In genomic region chr17:39729280-39729851, GRCh38 we compare ENCODE assay signal across 10 cellular contexts. TPM values are rescaled to one million over a fixed set of nuclear protein-coding genes. Genes with fewer than 3 reads are reported as not detected.
DNase-seq lines count a peak whose midpoint lies in the region; ATAC-seq and TF ChIP-seq lines count a peak whose summit lies in the region.
"Had no signal": no experiment of that assay in that cellular context is flagged by ENCODE, and none has a peak within 500 bp of the region (broad histone marks: within the 10 kb centered on the region; RNA-seq: fewer than 3 reads in every experiment).

No MANE protein-coding gene starts in this region.

- peaks cover 11% of the 10 kb centered on the region for H3K36me3 Mint-ChIP-seq in activated T-cell treated with anti-CD3 and anti-CD28 coated beads, Interleukin-2, amount 50 U/mL, for 4 hours (ENCODE audit: insufficient read depth)
- peaks cover 5% of the 10 kb centered on the region for H3K36me3 Mint-ChIP-seq in activated naive CD8-positive, alpha-beta T cell treated with anti-CD3 and anti-CD28 coated beads, Interleukin-2, amount 50 U/mL, for 24 hours (ENCODE audit: low read depth)

- peaks cover 18% of the 10 kb centered on the region for H3K4me1 Mint-ChIP-seq in activated T-cell treated with anti-CD3 and anti-CD28 coated beads, Interleukin-2, amount 50 U/mL, for 4 hours (ENCODE audit: low read depth)
- peaks cover 13% of the 10 kb centered on the region for H3K4me1 Mint-ChIP-seq in activated naive CD8-positive, alpha-beta T cell treated with anti-CD3 and anti-CD28 coated beads, Interleukin-2, amount 50 U/mL, for 24 hours

- peaks cover 5 to 35% (median 8%) of the 10 kb centered on the region in 4 donors for H3K36me3 ChIP-seq in liver (ENCODE audit: control insufficient read depth in 4 of 4, insufficient read depth in 3 of 4, low read depth in 1 of 4, low read length in 3 of 4)
- peaks cover 23 to 49% (median 41%) of the 10 kb centered on the region in 3 donors for H3K36me3 ChIP-seq in tibial artery

- H3K4me3 Mint-ChIP-seq in activated T-cell treated with anti-CD3 and anti-CD28 coated beads, Interleukin-2, amount 50 U/mL, for 4 hours = peak overlapping the region; percentile 90
- peak overlapping the region; percentile 91 for H3K4me3 Mint-ChIP-seq in activated naive CD8-positive, alpha-beta T cell treated with anti-CD3 and anti-CD28 coated beads, Interleukin-2, amount 50 U/mL, for 24 hours

- H3K9me3 ChIP-seq in liver (ENCODE audit: control insufficient read depth in 4 of 4, low read length in 3 of 4) (no peaks in the 10 kb centered on the region), tibial artery (no peaks in the 10 kb centered on the region)

- intact Hi-C loops in tibial artery (cut with DNase I; ENCODE audit: low total_unique reads) = no loop called here

- H3K9me3 Mint-ChIP-seq in activated T-cell treated with anti-CD3 and anti-CD28 coated beads, Interleukin-2, amount 50 U/mL, for 4 hours = no peaks in the 10 kb centered on the region
- H3K9me3 Mint-ChIP-seq in activated naive CD8-positive, alpha-beta T cell treated with anti-CD3 and anti-CD28 coated beads, Interleukin-2, amount 50 U/mL, for 24 hours = no peaks in the 10 kb centered on the region

- no peaks in the 10 kb centered on the region for H3K27me3 Mint-ChIP-seq in activated T-cell treated with anti-CD3 and anti-CD28 coated beads, Interleukin-2, amount 50 U/mL, for 4 hours (ENCODE audit: low read depth)
- H3K27me3 Mint-ChIP-seq in activated naive CD8-positive, alpha-beta T cell treated with anti-CD3 and anti-CD28 coated beads, Interleukin-2, amount 50 U/mL, for 24 hours = no peaks in the 10 kb centered on the region

- TF ChIP-seq RAD21 in liver (IDR thresholded peaks at IDR 0.05) = no peak

- no peak overlapping the region for H3K9ac ChIP-seq in liver (ENCODE audit: low read depth in 1 of 2, low read length in 2 of 2)

- peak overlapping the region; percentile 87 for H3K27ac Mint-ChIP-seq in activated naive CD8-positive, alpha-beta T cell treated with anti-CD3 and anti-CD28 coated beads, Interleukin-2, amount 50 U/mL, for 24 hours

- H3K27me3 ChIP-seq in liver (ENCODE audit: control insufficient read depth in 4 of 4, insufficient read depth in 4 of 4, low read length in 3 of 4) = no peaks in the 10 kb centered on the region
- H3K27me3 ChIP-seq in tibial artery = no peaks in the 10 kb centered on the region

- TF ChIP-seq CTCF in liver (IDR thresholded peaks at IDR 0.05; ENCODE audit: low read depth, low read length, missing input control) (no peak), tibial artery (IDR thresholded peaks at IDR 0.05) (no peak), omental fat pad (IDR thresholded peaks at IDR 0.05) (no peak)

- peak overlapping the region in 2 of 3 donors; percentile 80 to 95 for H3K4me3 ChIP-seq in liver (ENCODE audit: low read depth in 1 of 3, low read length in 3 of 3)
- H3K4me3 ChIP-seq in tibial artery = peak overlapping the region; percentile 73 to 82

- no peak for DNase-seq in activated T-cell treated with anti-CD3 and anti-CD28 coated beads, Interleukin-2, amount 50 U/mL, for 4 hours
- no peak for DNase-seq in activated T-cell treated with anti-CD3 and anti-CD28 coated beads, Interleukin-2, amount 50 U/mL, for 1 hour
- DNase-seq in activated naive CD8-positive, alpha-beta T cell treated with anti-CD3 and anti-CD28 coated beads, Interleukin-2, amount 50 U/mL, for 24 hours = no peak
- DNase-seq in tibial artery = no peak
- DNase-seq in OCI-M1 (lab: John Stamatoyannopoulos, UW) = no peak
- no peak for DNase-seq in omental fat pad (ENCODE audit: low spot score)
- no peak for DNase-seq in SIG-M5 (lab: John Stamatoyannopoulos, UW)
- DNase-seq: KG1 had no signal

- ATAC-seq in activated T-cell treated with anti-CD3 and anti-CD28 coated beads, Interleukin-2, amount 50 U/mL, for 4 hours = no peak
- no peak for ATAC-seq in activated naive CD8-positive, alpha-beta T cell treated with anti-CD3 and anti-CD28 coated beads, Interleukin-2, amount 50 U/mL, for 24 hours
- no peak for ATAC-seq in omental fat pad (ENCODE audit: low FRiP score)

- 77% methylated on average over 6 of the region's 6 CpGs for WGBS in liver

- H3K4me1 ChIP-seq in liver (ENCODE audit: control insufficient read depth in 4 of 4, insufficient read depth in 4 of 4, low read length in 3 of 4) = peaks cover 5 to 20% (median 12%) of the 10 kb centered on the region in 4 donors
- peaks cover 0 to 15% (median 10%) of the 10 kb centered on the region in 4 donors for H3K4me1 ChIP-seq in tibial artery

- peak overlapping the region in 1 of 2 donors; percentile 85 for H3K27ac ChIP-seq in liver (ENCODE audit: low read depth in 1 of 2, low read length in 2 of 2)
- H3K27ac ChIP-seq in tibial artery = peak overlapping the region; percentile 85 to 91

TF ChIP-seq in liver, 16 proteins besides CTCF, POLR2A, EP300 and RAD21 (continues in another document):
- TF ChIP-seq ZBTB33 (IDR thresholded peaks at IDR 0.05) (no peak), FOXA1 (IDR thresholded peaks at IDR 0.05) (no peak), NR2F2 (IDR thresholded peaks at IDR 0.05) (no peak), RXRA (IDR thresholded peaks at IDR 0.05) (no peak), HNF4G (IDR thresholded peaks at IDR 0.05) (no peak), GABPA (IDR thresholded peaks at IDR 0.05 in 1 of 2, conservative IDR thresholded peaks at IDR 0.05 in 1 of 2) (no peak), JUND (IDR thresholded peaks at IDR 0.05) (no peak), HNF4A (conservative IDR thresholded peaks at IDR 0.05) (no peak), FOXA2 (IDR thresholded peaks at IDR 0.05) (no peak), SP1 (IDR thresholded peaks at IDR 0.05) (no peak), TAF1 (conservative IDR thresholded peaks at IDR 0.05) (no peak), EGR1 (IDR thresholded peaks at IDR 0.05; ENCODE audit: low read depth in 2 of 2) (no peak)
- TF ChIP-seq, protein P1, sequence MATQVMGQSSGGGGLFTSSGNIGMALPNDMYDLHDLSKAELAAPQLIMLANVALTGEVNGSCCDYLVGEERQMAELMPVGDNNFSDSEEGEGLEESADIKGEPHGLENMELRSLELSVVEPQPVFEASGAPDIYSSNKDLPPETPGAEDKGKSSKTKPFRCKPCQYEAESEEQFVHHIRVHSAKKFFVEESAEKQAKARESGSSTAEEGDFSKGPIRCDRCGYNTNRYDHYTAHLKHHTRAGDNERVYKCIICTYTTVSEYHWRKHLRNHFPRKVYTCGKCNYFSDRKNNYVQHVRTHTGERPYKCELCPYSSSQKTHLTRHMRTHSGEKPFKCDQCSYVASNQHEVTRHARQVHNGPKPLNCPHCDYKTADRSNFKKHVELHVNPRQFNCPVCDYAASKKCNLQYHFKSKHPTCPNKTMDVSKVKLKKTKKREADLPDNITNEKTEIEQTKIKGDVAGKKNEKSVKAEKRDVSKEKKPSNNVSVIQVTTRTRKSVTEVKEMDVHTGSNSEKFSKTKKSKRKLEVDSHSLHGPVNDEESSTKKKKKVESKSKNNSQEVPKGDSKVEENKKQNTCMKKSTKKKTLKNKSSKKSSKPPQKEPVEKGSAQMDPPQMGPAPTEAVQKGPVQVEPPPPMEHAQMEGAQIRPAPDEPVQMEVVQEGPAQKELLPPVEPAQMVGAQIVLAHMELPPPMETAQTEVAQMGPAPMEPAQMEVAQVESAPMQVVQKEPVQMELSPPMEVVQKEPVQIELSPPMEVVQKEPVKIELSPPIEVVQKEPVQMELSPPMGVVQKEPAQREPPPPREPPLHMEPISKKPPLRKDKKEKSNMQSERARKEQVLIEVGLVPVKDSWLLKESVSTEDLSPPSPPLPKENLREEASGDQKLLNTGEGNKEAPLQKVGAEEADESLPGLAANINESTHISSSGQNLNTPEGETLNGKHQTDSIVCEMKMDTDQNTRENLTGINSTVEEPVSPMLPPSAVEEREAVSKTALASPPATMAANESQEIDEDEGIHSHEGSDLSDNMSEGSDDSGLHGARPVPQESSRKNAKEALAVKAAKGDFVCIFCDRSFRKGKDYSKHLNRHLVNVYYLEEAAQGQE (IDR thresholded peaks at IDR 0.05) = no peak
- TF ChIP-seq, protein P2, sequence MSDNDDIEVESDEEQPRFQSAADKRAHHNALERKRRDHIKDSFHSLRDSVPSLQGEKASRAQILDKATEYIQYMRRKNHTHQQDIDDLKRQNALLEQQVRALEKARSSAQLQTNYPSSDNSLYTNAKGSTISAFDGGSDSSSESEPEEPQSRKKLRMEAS (IDR thresholded peaks at IDR 0.05) = no peak

RNA-seq across cellular contexts. Expression of gene MIEN1, which starts 1.0 kb away (rescaled TPM):
- 10 to 100 TPM; 43.2 to 48.6 (median 45.7) TPM for total RNA-seq in activated T-cell treated with anti-CD3 and anti-CD28 coated beads, Interleukin-2, amount 50 U/mL, for 4 hours
- total RNA-seq in liver = 10 to 100 TPM; 11.1 to 13.4 TPM
- 10 to 100 TPM; 44.6 to 99.0 TPM for polyA plus RNA-seq in liver
- 10 to 100 TPM; 33.9 to 60.8 (median 52.5) TPM for total RNA-seq in omental fat pad

RNA-seq across cellular contexts. Expression of gene GRB7, which starts 8.4 kb away (rescaled TPM):
- total RNA-seq in activated T-cell treated with anti-CD3 and anti-CD28 coated beads, Interleukin-2, amount 50 U/mL, for 4 hours = under 1 TPM; 0.43 to 0.73 (median 0.47) TPM
- total RNA-seq in liver (1 to 10 TPM; 1.9 to 3.0 TPM), omental fat pad (10 to 100 TPM in 3 of 4 donors, not detected in 1; 13.0 to 19.3 (median 14.0) TPM)
- 1 to 10 TPM; 1.9 to 6.8 TPM for polyA plus RNA-seq in liver
- total RNA-seq: dermis microvascular lymphatic vessel endothelial cell had no signal

RNA-seq across cellular contexts. Expression of gene ERBB2, which starts 29.5 kb away (rescaled TPM):
- 1 to 10 TPM; 2.3 to 3.4 (median 2.9) TPM for total RNA-seq in activated T-cell treated with anti-CD3 and anti-CD28 coated beads, Interleukin-2, amount 50 U/mL, for 4 hours
- total RNA-seq in liver (10 to 100 TPM; 21.0 to 28.8 TPM), omental fat pad (10 to 100 TPM; 13.8 to 23.8 (median 15.7) TPM)
- 10 to 100 TPM in 1 of 2 donors, 1 to 10 TPM in 1; 4.7 to 10.5 TPM for polyA plus RNA-seq in liver

RNA-seq across cellular contexts. Expression of gene PGAP3, which starts 41.5 kb away (rescaled TPM):
- 10 to 100 TPM; 14.6 to 16.5 (median 16.3) TPM for total RNA-seq in activated T-cell treated with anti-CD3 and anti-CD28 coated beads, Interleukin-2, amount 50 U/mL, for 4 hours
- total RNA-seq in liver (10 to 100 TPM in 1 of 2 donors, 1 to 10 TPM in 1; 7.9 to 19.5 TPM), omental fat pad (10 to 100 TPM in 2 of 4 donors, 1 to 10 TPM in 2; 8.2 to 12.8 (median 11.0) TPM)
- polyA plus RNA-seq in liver = 10 to 100 TPM; 13.3 to 14.6 TPM
